In genomic region chr5:81675420-81675819, GRCh38 we compare ENCODE assay signal across 7 cellular contexts.
"Had no signal": no experiment of that assay in that cellular context is flagged by ENCODE, and none has a peak within 500 bp of the region (broad histone marks: within the 10 kb centered on the region; RNA-seq: fewer than 3 reads in every experiment).

No MANE protein-coding gene starts in this region.

- H3K27me3 Mint-ChIP-seq: IgD-negative memory B cell had no signal

- H3K27ac ChIP-seq: HL-60 had no signal

- H3K27ac Mint-ChIP-seq: IgD-negative memory B cell had no signal

- ATAC-seq: HepG2 had no signal

- H3K4me3 Mint-ChIP-seq: IgD-negative memory B cell had no signal

- FAIRE-seq: HepG2, HTR-8/SVneo had no signal

- H3K9me3 Mint-ChIP-seq: IgD-negative memory B cell had no signal

- DNase-seq: IMR-90, KBM-7, KG1 had no signal

- H3K36me3 Mint-ChIP-seq: IgD-negative memory B cell had no signal
